Comparison of ENCODE assay signal across 19 cellular contexts in the genomic region with DNA sequence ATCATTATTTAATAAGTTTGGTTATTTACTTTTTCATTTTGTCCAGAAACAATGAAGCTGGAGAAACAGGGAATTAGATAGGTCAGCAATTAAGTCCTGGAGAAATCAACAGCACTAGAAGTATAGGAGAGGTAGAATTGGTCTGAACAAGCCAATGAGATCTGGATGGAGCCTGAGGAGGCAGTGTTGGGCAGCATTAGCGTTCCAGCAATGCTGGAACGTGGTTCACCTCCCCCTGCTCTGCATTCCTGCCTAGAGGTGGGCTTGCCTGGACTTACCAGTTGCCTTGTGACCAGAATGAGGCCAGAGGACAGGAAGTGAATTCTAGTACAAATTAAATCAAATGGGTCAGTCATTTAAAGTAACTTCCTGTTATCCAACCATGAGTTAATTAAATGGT. TPM values are rescaled to one million over a fixed set of nuclear protein-coding genes. Genes with fewer than 3 reads are reported as not detected.
A peak's percentile ranks its signal among the peaks of the same experiment; 100 is the strongest.
DNase-seq lines count a peak whose midpoint lies in the region; ATAC-seq, FAIRE-seq and TF ChIP-seq lines count a peak whose summit lies in the region.
"Had no signal": no experiment of that assay in that cellular context is flagged by ENCODE, and none has a peak within 500 bp of the region (broad histone marks: within the 10 kb centered on the region; RNA-seq: fewer than 3 reads in every experiment).

No MANE protein-coding gene starts in this region.

- H2BK120ac ChIP-seq in trophoblast cell (ENCODE audit: insufficient read depth, low read length, poor library complexity), result no peak overlapping the region

- no peaks in the 10 kb centered on the region for H3K9me3 Mint-ChIP-seq in endodermal cell
- H3K9me3 Mint-ChIP-seq: CD8-positive, alpha-beta T cell; nephron; stimulated activated naive CD8-positive, alpha-beta T cell treated with anti-CD3 and anti-CD28 coated beads, Interleukin-15, Interleukin-2, amounts not matched to agents 100 ng/mL and 50 ng/mL, for 24 hours had no signal

- H3K4me3 ChIP-seq in endodermal cell (ENCODE audit: low read length), result no peak overlapping the region
- H3K4me3 ChIP-seq in trophoblast cell (ENCODE audit: low read depth, low read length), result no peak overlapping the region
- H3K4me3 ChIP-seq in right cardiac atrium (ENCODE audit: low read length), result no peak overlapping the region
- H3K4me3 ChIP-seq: lower lobe of right lung had no signal

- H3K36me3 ChIP-seq in endodermal cell (ENCODE audit: control insufficient read depth, insufficient read depth, low read length), result no peaks in the 10 kb centered on the region
- no peaks in the 10 kb centered on the region for H3K36me3 ChIP-seq in trophoblast cell (ENCODE audit: control insufficient read depth in 1 of 2, insufficient read depth in 2 of 2, low read length in 2 of 2)
- H3K36me3 ChIP-seq: lower lobe of right lung had no signal

- peak; percentile 21 for DNase-seq in DMS53 (lab: John Stamatoyannopoulos, UW)
- no peak for DNase-seq in DMS53 treated with DMSO at 0.1 percent for 48 hours (lab: John Stamatoyannopoulos, UW; ENCODE audit: unreplicated experiment)
- peak; percentile 22 for DNase-seq in NCI-H146 treated with DMSO at 0.1 percent for 48 hours (lab: John Stamatoyannopoulos, UW; ENCODE audit: unreplicated experiment)
- DNase-seq in endodermal cell, result peak; percentile 89
- peak; percentile 35 to 49 for DNase-seq in trophoblast cell
- no peak for DNase-seq in activated CD8-positive, alpha-beta memory T cell treated with anti-CD3 and anti-CD28 coated beads, Interleukin-2, amount 50 U/mL, for 4 hours
- no peak for DNase-seq in frontal cortex (ENCODE audit: low spot score in 2 of 2)
- no peak for DNase-seq in right cardiac atrium
- DNase-seq: activated naive CD4-positive, alpha-beta T cell treated with anti-CD3 and anti-CD28 coated beads, Interleukin-2, amount 50 U/mL, for 16 hours; caudate nucleus; CD8-positive, alpha-beta T cell; head of caudate nucleus; lower lobe of right lung; NCI-H2029 treated with DMSO at 0.1 percent for 48 hours had no signal

- H2AK5ac ChIP-seq in trophoblast cell (ENCODE audit: low read length), result no peak overlapping the region

- H4K91ac ChIP-seq in trophoblast cell (ENCODE audit: low read depth, low read length), result no peak overlapping the region

- intact Hi-C loops in right cardiac atrium (cut with DNase I), result no loop called here

- no peak for ATAC-seq in right cardiac atrium
- ATAC-seq: activated CD4-positive, CD25-positive, alpha-beta regulatory T cell treated with anti-CD3 and anti-CD28 coated beads, Interleukin-2, amount 50 U/mL, for 24 hours; CD8-positive, alpha-beta T cell; lower lobe of right lung; Panc1 had no signal

- TF ChIP-seq CTCF in endodermal cell (conservative IDR thresholded peaks at IDR 0.05), result peak; percentile 68

- no peak overlapping the region for H3K23ac ChIP-seq in trophoblast cell (ENCODE audit: low read length)

- WGBS in endodermal cell (ENCODE audit: insufficient coverage in 1 of 2, insufficient read length in 1 of 2), 2 experiments, result 18 to 20% methylated on average over 1 to 2 of the region's 2 CpGs
- no CpG with 5 or more reads among the region's 2 CpGs for WGBS in trophoblast cell (ENCODE audit: extremely low coverage, insufficient coverage, insufficient read length)
- 35% methylated on average over 2 of the region's 2 CpGs for WGBS in right cardiac atrium

- H3K27ac ChIP-seq in endodermal cell (ENCODE audit: low read depth, low read length), result no peak overlapping the region
- no peak overlapping the region for H3K27ac ChIP-seq in trophoblast cell (ENCODE audit: low read depth, low read length)
- H3K27ac ChIP-seq in right cardiac atrium (ENCODE audit: low read length), result no peak overlapping the region
- H3K27ac ChIP-seq: lower lobe of right lung had no signal

- no peak overlapping the region for H3K27ac Mint-ChIP-seq in endodermal cell
- H3K27ac Mint-ChIP-seq: CD8-positive, alpha-beta T cell; nephron; stimulated activated naive CD8-positive, alpha-beta T cell treated with anti-CD3 and anti-CD28 coated beads, Interleukin-15, Interleukin-2, amounts not matched to agents 100 ng/mL and 50 ng/mL, for 24 hours had no signal

- H3K4me3 Mint-ChIP-seq in endodermal cell, result no peak overlapping the region
- H3K4me3 Mint-ChIP-seq: CD8-positive, alpha-beta T cell; nephron; stimulated activated naive CD8-positive, alpha-beta T cell treated with anti-CD3 and anti-CD28 coated beads, Interleukin-15, Interleukin-2, amounts not matched to agents 100 ng/mL and 50 ng/mL, for 24 hours had no signal

- H2AFZ ChIP-seq in trophoblast cell (ENCODE audit: insufficient read depth, low read length, poor library complexity), result no peak overlapping the region

- no peak overlapping the region for H3K4ac ChIP-seq in trophoblast cell (ENCODE audit: low read depth, low read length)

- no peaks in the 10 kb centered on the region for H3K79me1 ChIP-seq in trophoblast cell (ENCODE audit: low read length)

- no peaks in the 10 kb centered on the region for H3K79me2 ChIP-seq in trophoblast cell (ENCODE audit: control insufficient read depth, insufficient read depth, low read length, poor library complexity)

- H2BK12ac ChIP-seq in trophoblast cell (ENCODE audit: low read length), result no peak overlapping the region

- no peaks in the 10 kb centered on the region for H3K36me3 Mint-ChIP-seq in endodermal cell (ENCODE audit: low read depth)
- H3K36me3 Mint-ChIP-seq: CD8-positive, alpha-beta T cell had no signal

- H3K14ac ChIP-seq in trophoblast cell (ENCODE audit: low read length), result no peak overlapping the region

- H3K4me2 ChIP-seq in trophoblast cell (ENCODE audit: low read length), result no peak overlapping the region

- H2BK5ac ChIP-seq in trophoblast cell (ENCODE audit: low read depth, low read length, poor library complexity), result no peak overlapping the region

- H3K9me3 ChIP-seq in endodermal cell (ENCODE audit: control insufficient read depth, low read length), result no peaks in the 10 kb centered on the region
- H3K9me3 ChIP-seq in trophoblast cell (ENCODE audit: insufficient read depth, low read depth, low read length), result no peaks in the 10 kb centered on the region
- no peaks in the 10 kb centered on the region for H3K9me3 ChIP-seq in right cardiac atrium (ENCODE audit: control insufficient read depth, low read length)
- H3K9me3 ChIP-seq: lower lobe of right lung had no signal

- no peak overlapping the region for H4K12ac ChIP-seq in trophoblast cell (ENCODE audit: low read depth, low read length)

- peaks cover 14% of the 10 kb centered on the region for H3K27me3 Mint-ChIP-seq in endodermal cell (ENCODE audit: insufficient read depth)

- H3K18ac ChIP-seq in trophoblast cell (ENCODE audit: low read length), result no peak overlapping the region

- FAIRE-seq in frontal cortex (lab: Jason Lieb, UNC), result no peak
- FAIRE-seq: A204.1 had no signal

- no peak overlapping the region for H3K9ac ChIP-seq in endodermal cell (ENCODE audit: extremely low read depth, low read length, poor library complexity, severe bottlenecking)
- H3K9ac ChIP-seq in trophoblast cell (ENCODE audit: low read length), result no peak overlapping the region

- no peak overlapping the region for H4K8ac ChIP-seq in trophoblast cell (ENCODE audit: low read depth, low read length)

- no peaks in the 10 kb centered on the region for H3K4me1 ChIP-seq in endodermal cell (ENCODE audit: control insufficient read depth, insufficient read depth, low read length)
- H3K4me1 ChIP-seq in trophoblast cell (ENCODE audit: control insufficient read depth in 1 of 2, insufficient read depth in 2 of 2, low read length in 2 of 2), result peaks cover 0 to 3% of the 10 kb centered on the region in 2 experiments
- no peaks in the 10 kb centered on the region for H3K4me1 ChIP-seq in right cardiac atrium (ENCODE audit: control insufficient read depth, insufficient read depth, low read length)
- H3K4me1 ChIP-seq: lower lobe of right lung had no signal

- H3K27me3 ChIP-seq in endodermal cell (ENCODE audit: control insufficient read depth, insufficient read depth, low read length, poor library complexity, severe bottlenecking) (peaks cover 15% of the 10 kb centered on the region), trophoblast cell (ENCODE audit: insufficient read depth, low read length) (no peaks in the 10 kb centered on the region), right cardiac atrium (ENCODE audit: control insufficient read depth, insufficient read depth) (no peaks in the 10 kb centered on the region)

- peaks cover 14% of the 10 kb centered on the region for H3K4me1 Mint-ChIP-seq in endodermal cell

RNA-seq across cellular contexts. Expression of a gene that starts 4.6 kb away (rescaled TPM):
- total RNA-seq in endodermal cell, result 1 to 10 TPM; 1.2 to 3.9 TPM
- 0.89 TPM for polyA plus RNA-seq in endodermal cell (2013, experiment 1 of 2)
- 0.66 TPM for polyA plus RNA-seq in endodermal cell (2013, experiment 2 of 2)
- polyA plus RNA-seq in trophoblast cell (2013), result 0.26 and 0.28 TPM in 2 replicates
- under 0.01 TPM for total RNA-seq in frontal cortex
- not detected for total RNA-seq in right cardiac atrium
- not detected for polyA plus RNA-seq in right cardiac atrium
- total RNA-seq: CD8-positive, alpha-beta T cell had no signal

Comparison
In these comparisons a context has a peak if more than half of its experiments do, and no peak if none do; other contexts are left out.
1. DNase-seq: peak in DMS53 (single experiment), NCI-H146 treated with DMSO at 0.1 percent for 48 hours (single experiment), endodermal cell (single experiment) and trophoblast cell (2 of 2); none in DMS53 treated with DMSO at 0.1 percent for 48 hours (single experiment), activated CD8-positive, alpha-beta memory T cell treated with anti-CD3 and anti-CD28 coated beads, Interleukin-2, amount 50 U/mL, for 4 hours (single experiment), frontal cortex (0 of 2) and right cardiac atrium (0 of 3).